Comparison of ENCODE assay signal across 8 cellular contexts in the genomic region with DNA sequence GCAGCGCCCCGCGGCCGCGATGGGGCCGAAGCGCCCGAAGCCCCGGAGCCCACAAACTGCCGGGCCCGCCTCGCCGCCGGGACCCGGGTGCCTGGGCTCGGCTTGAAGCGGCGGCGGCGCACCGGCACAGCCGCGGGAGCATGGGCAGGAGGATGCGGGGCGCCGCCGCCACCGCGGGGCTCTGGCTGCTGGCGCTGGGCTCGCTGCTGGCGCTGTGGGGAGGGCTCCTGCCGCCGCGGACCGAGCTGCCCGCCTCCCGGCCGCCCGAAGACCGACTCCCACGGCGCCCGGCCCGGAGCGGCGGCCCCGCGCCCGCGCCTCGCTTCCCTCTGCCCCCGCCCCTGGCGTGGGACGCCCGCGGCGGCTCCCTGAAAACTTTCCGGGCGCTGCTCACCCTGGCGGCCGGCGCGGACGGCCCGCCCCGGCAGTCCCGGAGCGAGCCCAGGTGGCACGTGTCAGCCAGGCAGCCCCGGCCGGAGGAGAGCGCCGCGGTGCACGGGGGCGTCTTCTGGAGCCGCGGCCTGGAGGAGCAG. TPM values are rescaled to one million over a fixed set of nuclear protein-coding genes. Genes with fewer than 3 reads are reported as not detected.
A peak's percentile ranks its signal among the peaks of the same experiment; 100 is the strongest.
DNase-seq lines count a peak whose midpoint lies in the region; ATAC-seq, FAIRE-seq and TF ChIP-seq lines count a peak whose summit lies in the region.

No MANE protein-coding gene starts in this region.

- SMC1A ChIA-PET in GM12878 (lab: Charles Lee; ENCODE audit: uncharacterized antibody, unreplicated experiment), result interaction anchor here (1.0 to 1.4 kb wide), 2 partner anchors 451 to 639 kb away, joined by 3 read pairs; no protein-coding TSS in a partner anchor

- RAD21 ChIA-PET in GM12878 (lab: Charles Lee; ENCODE audit: unreplicated experiment), result interaction anchor here (0.8 to 2.2 kb wide), 5 partner anchors 203 to 513 kb away, joined by 3 to 17 read pairs (median 4); no protein-coding TSS in a partner anchor

- H4K20me1 ChIP-seq in GM12878 (ENCODE audit: control insufficient read depth, insufficient read depth), result no peaks in the 10 kb centered on the region

- TF ChIP-seq CTCF in GM10266 (IDR thresholded peaks at IDR 0.05; ENCODE audit: control insufficient read depth, insufficient read depth, low read depth, missing control alignments) (no peak), GM12878 (IDR thresholded peaks at IDR 0.05 in 2 of 3, conservative IDR thresholded peaks at IDR 0.05 in 1 of 3; ENCODE audit: control insufficient read depth in 2 of 3, extremely low read depth in 1 of 3, insufficient read depth in 1 of 3, low read depth in 3 of 3, low read length in 3 of 3) (no peak), kidney epithelial cell (IDR thresholded peaks at IDR 0.05; ENCODE audit: insufficient read depth, low read length, poor library complexity, severe bottlenecking) (no peak), thoracic aorta (IDR thresholded peaks at IDR 0.05) (no peak)

- POLR2A ChIA-PET in GM12878 (lab: Charles Lee), result no interaction called here

- in situ Hi-C loops in GM12878 (cut with MboI), result loop anchor here (5.0 kb wide), 1 partner anchor 649 kb away; no protein-coding TSS in a partner anchor

- H3K4me3 ChIP-seq in GM12878 (peak overlapping the region; percentile 56; the same call in 1 of the 2 replicates), kidney epithelial cell (ENCODE audit: low read depth, low read length) (peak overlapping the region; percentile 63), thoracic aorta (peak overlapping the region; percentile 76)

- ATAC-seq in GM21381 (IDR thresholded peaks at IDR 0.05; ENCODE audit: unreplicated experiment), result peak; percentile 33
- ATAC-seq in GM12878, result peak; percentile 63
- no peak for ATAC-seq in thoracic aorta (ENCODE audit: insufficient number of reproducible peaks, low FRiP score, low read depth)

- TF ChIP-seq POLR2A in GM12878 (IDR thresholded peaks at IDR 0.05; ENCODE audit: low read depth, low read length), result no peak

- CTCF ChIA-PET in GM12878 (lab: Yijun Ruan, JAX), result interaction anchor here (0.7 to 5.3 kb wide), 6 partner anchors 11 to 648 kb away, joined by 3 to 48 read pairs (median 4); no protein-coding TSS in a partner anchor

- DNase-seq in GM10266 (ENCODE audit: extremely low spot score), result peak; percentile 76
- peak; percentile 36 for DNase-seq in HT-29 (ENCODE audit: low spot score)
- no peak for DNase-seq in GM12878 (ENCODE audit: low read depth, low spot score)
- no peak for DNase-seq in kidney epithelial cell (ENCODE audit: low read depth)
- DNase-seq in thoracic aorta (ENCODE audit: low spot score), result no peak
- no peak for DNase-seq in NOMO-1 treated with DMSO at 0.1 percent for 48 hours (lab: John Stamatoyannopoulos, UW; ENCODE audit: unreplicated experiment)
- no peak for DNase-seq in NCI-H2107 treated with DMSO at 0.1 percent for 48 hours (lab: John Stamatoyannopoulos, UW; ENCODE audit: unreplicated experiment)

- FAIRE-seq in GM12878 (lab: Jason Lieb, UNC), result no peak

- TF ChIP-seq EP300 in GM12878 (IDR thresholded peaks at IDR 0.05; ENCODE audit: borderline replicate concordance in 1 of 2, control insufficient read depth in 1 of 2, low read depth in 2 of 2, low read length in 2 of 2), result no peak

- H3K4me1 ChIP-seq in GM12878 (ENCODE audit: control insufficient read depth, insufficient read depth, low read length) (peaks cover 8% of the 10 kb centered on the region; the same call in 1 of the 2 replicates), thoracic aorta (ENCODE audit: control insufficient read depth in 1 of 2, low read depth in 2 of 2) (peaks cover 10 to 24% of the 10 kb centered on the region in 2 donors)

- intact Hi-C loops in GM12878 (cut with micrococcal nuclease; ENCODE audit: unreplicated experiment), result loop anchor here (1.0 to 10.0 kb wide), 6 partner anchors 44 to 534 kb away; partner anchors contain the start of genes LDLRAD3 and TRIM44

- TF ChIP-seq RAD21 in GM12878 (IDR thresholded peaks at IDR 0.05; ENCODE audit: insufficient read depth, low read depth, low read length), result no peak

- H3K36me3 ChIP-seq in GM12878 (ENCODE audit: control insufficient read depth in 2 of 2, insufficient read depth in 2 of 2, low read length in 1 of 2) (no peaks in the 10 kb centered on the region), kidney epithelial cell (ENCODE audit: control insufficient read depth, insufficient read depth, low read length) (no peaks in the 10 kb centered on the region), thoracic aorta (no peaks in the 10 kb centered on the region)

- H3K27me3 ChIP-seq in GM12878 (replicated peaks in 1 of 2; ENCODE audit: control insufficient read depth in 2 of 2, insufficient read depth in 2 of 2, low read length in 1 of 2) (no peaks in the 10 kb centered on the region; a peak in 2 of 4 replicates), kidney epithelial cell (ENCODE audit: control insufficient read depth, insufficient read depth, low read length) (no peaks in the 10 kb centered on the region), thoracic aorta (replicated peaks; ENCODE audit: insufficient read depth) (no peaks in the 10 kb centered on the region)

- no peak overlapping the region; the same call in 1 of the 2 replicates for H3K27ac ChIP-seq in GM12878 (ENCODE audit: control insufficient read depth, insufficient read depth)
- no peak overlapping the region for H3K27ac ChIP-seq in thoracic aorta

- BruUV-seq in GM12878 (replicated peaks; lab: Mats Ljungman, UMichigan), result no TSS peak

- H2AFZ ChIP-seq in GM12878 (ENCODE audit: control insufficient read depth, low read depth, low read length), result peak overlapping the region; percentile 35

- H3K9ac ChIP-seq in GM12878 (ENCODE audit: control insufficient read depth, insufficient read depth, low read length), result peak overlapping the region; percentile 59; the same call in 1 of the 2 replicates

- under 1% methylated on average over 67 of the region's 79 CpGs for WGBS in GM12878 (ENCODE audit: insufficient coverage, insufficient replicate concordance, low lambda C conversion rate, missing lambda C conversion rate)

- H3K79me2 ChIP-seq in GM12878 (ENCODE audit: control insufficient read depth, insufficient read depth, low read length), result peaks cover 6% of the 10 kb centered on the region; the same call in 1 of the 2 replicates

- H3K9me3 ChIP-seq in GM12878 (replicated peaks; ENCODE audit: control insufficient read depth, insufficient read depth, low read length), result no peaks in the 10 kb centered on the region
- H3K9me3 ChIP-seq in thoracic aorta, result no peaks in the 10 kb centered on the region

- peak overlapping the region; percentile 94 for H3K4me2 ChIP-seq in GM12878 (ENCODE audit: control insufficient read depth, insufficient read depth)

TF ChIP-seq in GM12878, 131 proteins besides CTCF, POLR2A, EP300 and RAD21 (continues in another document):
- TF ChIP-seq GATAD2B (conservative IDR thresholded peaks at IDR 0.05; ENCODE audit: low read depth), result peak; percentile 51
- TF ChIP-seq, protein P1, sequence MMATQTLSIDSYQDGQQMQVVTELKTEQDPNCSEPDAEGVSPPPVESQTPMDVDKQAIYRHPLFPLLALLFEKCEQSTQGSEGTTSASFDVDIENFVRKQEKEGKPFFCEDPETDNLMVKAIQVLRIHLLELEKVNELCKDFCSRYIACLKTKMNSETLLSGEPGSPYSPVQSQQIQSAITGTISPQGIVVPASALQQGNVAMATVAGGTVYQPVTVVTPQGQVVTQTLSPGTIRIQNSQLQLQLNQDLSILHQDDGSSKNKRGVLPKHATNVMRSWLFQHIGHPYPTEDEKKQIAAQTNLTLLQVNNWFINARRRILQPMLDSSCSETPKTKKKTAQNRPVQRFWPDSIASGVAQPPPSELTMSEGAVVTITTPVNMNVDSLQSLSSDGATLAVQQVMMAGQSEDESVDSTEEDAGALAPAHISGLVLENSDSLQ (IDR thresholded peaks at IDR 0.05), result no peak

RNA-seq across cellular contexts. Expression of gene FJX1, which starts 0.3 kb away (rescaled TPM):
- 6.1 and 7.5 TPM in 2 replicates for total RNA-seq in HT-29 (2014; rRNA removed; shearing (Covaris generic))
- 5.3 and 6.6 TPM in 2 replicates for total RNA-seq in GM12878 (2013; cell fraction: nucleolus; rRNA removed)
- total RNA-seq in GM12878 (2014; rRNA removed), result 19.3 and 23.4 TPM in 2 replicates
- total RNA-seq in GM12878 (2014; rRNA removed; fragmentation: Illumina TruSeq; extraction: Trizol), result 8.9 and 11.1 TPM in 2 replicates
- total RNA-seq in GM12878 (2021), result 25.9 and 26.1 TPM in 2 replicates
- polyA plus RNA-seq in GM12878 (2011; ENCODE audit: low read depth), result 0.56 TPM
- 1.4 and 1.7 TPM in 2 replicates for polyA plus RNA-seq in GM12878 (2011; rRNA removed)
- 2.1 and 3.4 TPM in 2 replicates for polyA plus RNA-seq in GM12878 (2011; cell fraction: cytosol; rRNA removed)
- polyA plus RNA-seq in GM12878 (2011; cell fraction: nucleus; rRNA removed), result 4.1 and 5.3 TPM in 2 replicates
- 2.5 and 3.5 TPM in 2 replicates for polyA plus RNA-seq in GM12878 (2012)
- polyA plus RNA-seq in GM12878 (2014; fragmentation: Illumina TruSeq; extraction: Trizol), result 5.3 and 8.7 TPM in 2 replicates
- polyA plus RNA-seq in GM12878 (2014; fragmentation: Nextera tagmentation; extraction: Ambion mirVana), result 10 to 100 TPM in 1 of 2 experiments, 1 to 10 TPM in 1; 4.2 to 10.6 TPM
- 14.9 and 16.7 TPM in 2 replicates for polyA plus RNA-seq in GM12878 (2014; rRNA removed)
- polyA plus RNA-seq in GM12878 (2016; fragmentation: Nextera tagmentation; extraction: Ambion mirVana), result 1 to 10 TPM; 3.9 to 9.3 TPM
- polyA minus RNA-seq in GM12878 (2011; rRNA and poly(A)+ RNA removed), result 1.1 and 1.2 TPM in 2 replicates
- polyA minus RNA-seq in GM12878 (2011; cell fraction: cytosol; rRNA and poly(A)+ RNA removed), result 1.4 and 1.6 TPM in 2 replicates
- 2.5 and 5.0 TPM in 2 replicates for polyA minus RNA-seq in GM12878 (2011; cell fraction: nucleus; rRNA and poly(A)+ RNA removed)
- total RNA-seq in kidney epithelial cell, result 36.1 and 37.2 TPM in 2 replicates
- 10 to 100 TPM in 1 of 2 donors, 1 to 10 TPM in 1; 5.4 to 19.2 TPM for total RNA-seq in thoracic aorta

RNA-seq across cellular contexts. Expression of gene TRIM44, which starts 44.0 kb away (rescaled TPM):
- total RNA-seq in HT-29 (2014; rRNA removed; shearing (Covaris generic)), result 32.2 and 58.2 TPM in 2 replicates
- total RNA-seq in GM12878 (2013; cell fraction: nucleolus; rRNA removed), result 41.8 and 42.1 TPM in 2 replicates
- 17.8 and 18.6 TPM in 2 replicates for total RNA-seq in GM12878 (2014; rRNA removed)
- total RNA-seq in GM12878 (2014; rRNA removed; fragmentation: Illumina TruSeq; extraction: Trizol), result 17.4 and 17.5 TPM in 2 replicates
- total RNA-seq in GM12878 (2021), result 51.2 and 54.5 TPM in 2 replicates
- 10.2 TPM for polyA plus RNA-seq in GM12878 (2011; ENCODE audit: low read depth)
- 86.4 and 93.0 TPM in 2 replicates for polyA plus RNA-seq in GM12878 (2011; rRNA removed)
- 55.2 and 67.9 TPM in 2 replicates for polyA plus RNA-seq in GM12878 (2011; cell fraction: cytosol; rRNA removed)
- 112 and 116 TPM in 2 replicates for polyA plus RNA-seq in GM12878 (2011; cell fraction: nucleus; rRNA removed)
- 16.1 and 27.8 TPM in 2 replicates for polyA plus RNA-seq in GM12878 (2012)
- 53.0 and 61.9 TPM in 2 replicates for polyA plus RNA-seq in GM12878 (2014; fragmentation: Illumina TruSeq; extraction: Trizol)
- 1 to 10 TPM; 6.7 to 8.9 TPM for polyA plus RNA-seq in GM12878 (2014; fragmentation: Nextera tagmentation; extraction: Ambion mirVana)
- polyA plus RNA-seq in GM12878 (2014; rRNA removed), result 25.8 and 27.1 TPM in 2 replicates
- 10 to 100 TPM; 29.4 to 40.1 TPM for polyA plus RNA-seq in GM12878 (2016; fragmentation: Nextera tagmentation; extraction: Ambion mirVana)
- 82.1 and 117 TPM in 2 replicates for polyA minus RNA-seq in GM12878 (2011; rRNA and poly(A)+ RNA removed)
- 22.2 and 23.4 TPM in 2 replicates for polyA minus RNA-seq in GM12878 (2011; cell fraction: cytosol; rRNA and poly(A)+ RNA removed)
- polyA minus RNA-seq in GM12878 (2011; cell fraction: nucleus; rRNA and poly(A)+ RNA removed), result 10.6 and 15.8 TPM in 2 replicates
- total RNA-seq in kidney epithelial cell, result 40.9 and 56.7 TPM in 2 replicates
- total RNA-seq in thoracic aorta, result 10 to 100 TPM; 26.0 to 26.8 TPM

Comparison
In these comparisons a context has a peak if more than half of its experiments do, and no peak if none do; other contexts are left out.
1. DNase-seq: peak in GM10266 (single experiment) and HT-29 (single experiment); none in GM12878 (single experiment), kidney epithelial cell (single experiment), thoracic aorta (single experiment), NOMO-1 treated with DMSO at 0.1 percent for 48 hours (single experiment) and NCI-H2107 treated with DMSO at 0.1 percent for 48 hours (single experiment).
2. Peak in every context shown above with its lines, with median percentiles within 50 percentile points of each other: H3K4me3 ChIP-seq.